2 cellular contexts compared by ENCODE assay signal in genomic region chr10:102713483-102713813, GRCh38.
TF ChIP-seq lines count a peak whose summit lies in the region.

No MANE protein-coding gene starts in this region.

TF ChIP-seq in GM23338, 12 proteins besides CTCF, POLR2A, EP300 and RAD21:
- no peak for TF ChIP-seq ZNF114 (CRISPR knock-in tag; IDR thresholded peaks at IDR 0.05)
- TF ChIP-seq STAT1 (IDR thresholded peaks at IDR 0.05; ENCODE audit: unreplicated experiment), result no peak
- no peak for TF ChIP-seq ZNF331 (CRISPR knock-in tag; IDR thresholded peaks at IDR 0.05; ENCODE audit: low read depth)
- no peak for TF ChIP-seq REST (IDR thresholded peaks at IDR 0.05; ENCODE audit: unreplicated experiment)
- no peak for TF ChIP-seq POLR2AphosphoS5 (IDR thresholded peaks at IDR 0.05; ENCODE audit: low read depth)
- TF ChIP-seq ETS1 (IDR thresholded peaks at IDR 0.05), result no peak
- TF ChIP-seq ZNF462 (CRISPR knock-in tag; IDR thresholded peaks at IDR 0.05), result no peak
- TF ChIP-seq EZH2 (IDR thresholded peaks at IDR 0.05; ENCODE audit: low read depth, unreplicated experiment), result no peak
- TF ChIP-seq NANOG (IDR thresholded peaks at IDR 0.05; ENCODE audit: borderline replicate concordance), result no peak
- no peak for TF ChIP-seq EZH2phosphoT487 (IDR thresholded peaks at IDR 0.05; ENCODE audit: unreplicated experiment)
- TF ChIP-seq JUNB (IDR thresholded peaks at IDR 0.05; ENCODE audit: unreplicated experiment), result no peak
- no peak for TF ChIP-seq CREB1 (CRISPR knock-in tag; IDR thresholded peaks at IDR 0.05; ENCODE audit: low read depth)

TF ChIP-seq in H1, 55 proteins besides CTCF, POLR2A, EP300 and RAD21:
- TF ChIP-seq POU5F1 (IDR thresholded peaks at IDR 0.05; ENCODE audit: low read depth, low read length) (no peak), TAF1 (IDR thresholded peaks at IDR 0.05; ENCODE audit: low read depth, low read length) (no peak), POLR2AphosphoS5 (IDR thresholded peaks at IDR 0.05; ENCODE audit: low read depth, low read length) (no peak), BACH1 (IDR thresholded peaks at IDR 0.05; ENCODE audit: low read length) (no peak), HDAC2 (IDR thresholded peaks at IDR 0.05; ENCODE audit: borderline replicate concordance in 1 of 2, low read depth in 2 of 2, low read length in 2 of 2) (no peak), SIRT6 (IDR thresholded peaks at IDR 0.05; ENCODE audit: low read length) (no peak), KDM1A (IDR thresholded peaks at IDR 0.05; ENCODE audit: borderline replicate concordance, low read length) (no peak), SIN3A (conservative IDR thresholded peaks at IDR 0.05 in 1 of 2, IDR thresholded peaks at IDR 0.05 in 1 of 2; ENCODE audit: low read depth in 1 of 2, low read length in 2 of 2) (no peak), SIX5 (IDR thresholded peaks at IDR 0.05; ENCODE audit: low read depth, low read length) (no peak), SAP30 (IDR thresholded peaks at IDR 0.05; ENCODE audit: insufficient read depth, insufficient replicate concordance, low read length) (no peak), NANOG (IDR thresholded peaks at IDR 0.05; ENCODE audit: insufficient read depth, low read depth, low read length, poor library complexity, severe bottlenecking) (no peak), NRF1 (IDR thresholded peaks at IDR 0.05; ENCODE audit: low read depth, low read length) (no peak), SP4 (IDR thresholded peaks at IDR 0.05; ENCODE audit: low read length) (no peak)
